In the genomic region with DNA sequence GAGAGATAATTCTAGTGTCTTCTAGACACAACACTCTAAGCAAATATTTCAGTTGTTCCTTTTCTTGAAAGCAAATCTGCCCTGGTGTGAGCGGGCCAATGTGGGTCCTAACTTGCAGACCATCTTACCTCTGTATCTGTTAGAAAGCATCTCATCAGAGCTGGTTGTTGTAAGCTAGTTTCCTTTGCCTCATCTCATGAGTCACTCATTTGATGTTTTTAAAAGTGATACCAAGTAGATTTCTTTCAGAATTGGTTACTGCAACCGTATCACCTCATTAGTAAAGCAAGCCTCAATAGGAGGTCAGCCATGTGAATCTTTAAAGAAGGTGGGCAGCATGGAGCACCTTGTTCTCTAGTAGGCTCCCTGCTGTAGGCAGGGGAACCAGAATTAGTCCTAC, we compare ENCODE assay signal across 20 cellular contexts.
DNase-seq lines count a peak whose midpoint lies in the region; TF ChIP-seq lines count a peak whose summit lies in the region.
"Had no signal": no experiment of that assay in that cellular context is flagged by ENCODE, and none has a peak within 500 bp of the region (broad histone marks: within the 10 kb centered on the region; RNA-seq: fewer than 3 reads in every experiment).

No MANE protein-coding gene starts in this region.

- DNase-seq in Daoy (ENCODE audit: low read depth) (peak; percentile 6), GM12865 (ENCODE audit: low read depth) (peak; percentile 11), M059J (ENCODE audit: low read depth) (peak; percentile 40), epithelial cell of esophagus (ENCODE audit: low read depth) (peak; percentile 38), HT-29 (ENCODE audit: low spot score) (no peak), H4 (ENCODE audit: low spot score) (no peak), NCI-H2081 (lab: John Stamatoyannopoulos, UW) (no peak)
- DNase-seq: activated naive CD4-positive, alpha-beta T cell treated with anti-CD3 and anti-CD28 coated beads for 36 hours; activated T-cell treated with anti-CD3 and anti-CD28 coated beads, Interleukin-2, amount 50 U/mL, for 48 hours; adrenal gland; COR-L47; dermis blood vessel endothelial cell; gastrocnemius medialis; naive B cell; NCI-H1930; NCI-H526 treated with DMSO at 0.1 percent for 48 hours; PC-9; psoas muscle; Right ventricle myocardium superior had no signal

- no peak overlapping the region for H3K4me3 ChIP-seq in GM12865 (ENCODE audit: low read depth, low read length)
- no peak overlapping the region for H3K4me3 ChIP-seq in epithelial cell of esophagus (ENCODE audit: low read length)
- H3K4me3 ChIP-seq: adrenal gland, gastrocnemius medialis, GM23338, PC-9, psoas muscle had no signal

- TF ChIP-seq CTCF in GM12865 (IDR thresholded peaks at IDR 0.05; ENCODE audit: insufficient read depth, low read depth, low read length, missing control alignments): no peak
- no peak for TF ChIP-seq CTCF in epithelial cell of esophagus (IDR thresholded peaks at IDR 0.05; ENCODE audit: insufficient read depth, low read depth, low read length, missing control alignments)

Comparison
In these comparisons a context has a peak if more than half of its experiments do, and no peak if none do; other contexts are left out.
1. DNase-seq: peak in Daoy (single experiment), GM12865 (single experiment), M059J (single experiment) and epithelial cell of esophagus (single experiment); none in HT-29 (single experiment), H4 (single experiment) and NCI-H2081 (0 of 2).